16 cellular contexts compared by ENCODE assay signal in genomic region chr2:54107903-54108615, GRCh38. TPM values are rescaled to one million over a fixed set of nuclear protein-coding genes. Genes with fewer than 3 reads are reported as not detected.
DNase-seq lines count a peak whose midpoint lies in the region; ATAC-seq and TF ChIP-seq lines count a peak whose summit lies in the region.
"Had no signal": no experiment of that assay in that cellular context is flagged by ENCODE, and none has a peak within 500 bp of the region (broad histone marks: within the 10 kb centered on the region; RNA-seq: fewer than 3 reads in every experiment).

No MANE protein-coding gene starts in this region.

- no peak overlapping the region for H2BK20ac ChIP-seq in H9 (ENCODE audit: low read depth, low read length, poor library complexity, severe bottlenecking)

- H2BK12ac ChIP-seq in H9 (ENCODE audit: insufficient read length, low read depth, low read length) = no peak overlapping the region

- H3K4me1 Mint-ChIP-seq in H9 = peaks cover 4 to 5% of the 10 kb centered on the region in 2 experiments
- peaks cover 4% of the 10 kb centered on the region for H3K4me1 Mint-ChIP-seq in endodermal cell
- peaks cover 12% of the 10 kb centered on the region for H3K4me1 Mint-ChIP-seq in neural progenitor cell

- no peaks in the 10 kb centered on the region for H3K36me3 ChIP-seq in endodermal cell (ENCODE audit: control insufficient read depth, insufficient read depth, low read length)
- H3K36me3 ChIP-seq in neural progenitor cell = no peaks in the 10 kb centered on the region
- H3K36me3 ChIP-seq in body of pancreas (replicated peaks in 1 of 2; ENCODE audit: insufficient read depth in 1 of 2, low read depth in 2 of 2) = no peaks in the 10 kb centered on the region
- H3K36me3 ChIP-seq: BLaER1 treated with 17β-estradiol and CSF1 and Interleukin-3, amounts not matched to agents 10 nM and 100 nM; thyroid gland had no signal

- H3K9ac ChIP-seq in H9 (ENCODE audit: extremely low read depth, insufficient read length, low read length) (no peak overlapping the region), endodermal cell (ENCODE audit: extremely low read depth, low read length, poor library complexity, severe bottlenecking) (no peak overlapping the region), neural progenitor cell (no peak overlapping the region)

- no peaks in the 10 kb centered on the region for H3K79me1 ChIP-seq in H9 (ENCODE audit: insufficient read depth, low read depth, low read length, poor library complexity, severe bottlenecking)

- H2BK15ac ChIP-seq in H9 (ENCODE audit: low read depth, low read length) = no peak overlapping the region

- H3T11ph ChIP-seq in H9 (ENCODE audit: low read length) = peak overlapping the region; percentile 6

- H3K23me2 ChIP-seq in H9 (ENCODE audit: insufficient read length, low read depth, low read length, poor library complexity, severe bottlenecking) = no peaks in the 10 kb centered on the region

- H3K4me3 Mint-ChIP-seq in H9 (no peak overlapping the region), endodermal cell (no peak overlapping the region), neural progenitor cell (no peak overlapping the region)
- H3K4me3 Mint-ChIP-seq: mesothelial cell of epicardium had no signal

- no peak overlapping the region for H2BK120ac ChIP-seq in H9 (ENCODE audit: low read depth, low read length, poor library complexity, severe bottlenecking)

- no peak overlapping the region for H3K14ac ChIP-seq in H9 (ENCODE audit: insufficient read depth, low read length)

- no peaks in the 10 kb centered on the region for H3K27me3 ChIP-seq in H9 (ENCODE audit: insufficient read depth, low read length)
- H3K27me3 ChIP-seq in endodermal cell (ENCODE audit: control insufficient read depth, insufficient read depth, low read length, poor library complexity, severe bottlenecking) = no peaks in the 10 kb centered on the region
- H3K27me3 ChIP-seq in neural progenitor cell = no peaks in the 10 kb centered on the region
- no peaks in the 10 kb centered on the region for H3K27me3 ChIP-seq in body of pancreas
- H3K27me3 ChIP-seq: BLaER1 treated with 17β-estradiol and CSF1 and Interleukin-3, amounts not matched to agents 10 nM and 100 nM; thyroid gland had no signal

- no peak overlapping the region for H3K4ac ChIP-seq in H9 (ENCODE audit: low read depth, low read length)

- peak overlapping the region; percentile 42 for H2AFZ ChIP-seq in H9 (ENCODE audit: low read length)
- H2AFZ ChIP-seq in neural progenitor cell (replicated peaks) = peak overlapping the region; percentile 67

- TF ChIP-seq POLR2A in body of pancreas (IDR thresholded peaks at IDR 0.05) = no peak

- H2AK5ac ChIP-seq in H9 (ENCODE audit: insufficient read length, low read length) = no peak overlapping the region

- TF ChIP-seq CTCF in H9 (conservative IDR thresholded peaks at IDR 0.05) (no peak), endodermal cell (conservative IDR thresholded peaks at IDR 0.05) (no peak), neural progenitor cell (IDR thresholded peaks at IDR 0.05) (peak; percentile 12), body of pancreas (IDR thresholded peaks at IDR 0.05) (no peak)

- H3K9me3 ChIP-seq in H9 (ENCODE audit: control insufficient read depth, low read depth, low read length) = no peaks in the 10 kb centered on the region
- no peaks in the 10 kb centered on the region for H3K9me3 ChIP-seq in endodermal cell (ENCODE audit: control insufficient read depth, low read length)
- no peaks in the 10 kb centered on the region for H3K9me3 ChIP-seq in neural progenitor cell (ENCODE audit: low read depth)
- no peaks in the 10 kb centered on the region for H3K9me3 ChIP-seq in body of pancreas
- H3K9me3 ChIP-seq: BLaER1 treated with 17β-estradiol and CSF1 and Interleukin-3, amounts not matched to agents 10 nM and 100 nM; psoas muscle; thyroid gland had no signal

- H3K4me2 ChIP-seq in H9 (ENCODE audit: insufficient read depth, insufficient read length, low read length) (no peak overlapping the region), neural progenitor cell (no peak overlapping the region)
- H3K4me2 ChIP-seq: BLaER1 treated with 17β-estradiol and CSF1 and Interleukin-3, amounts not matched to agents 10 nM and 100 nM had no signal

- H3K18ac ChIP-seq in H9 (ENCODE audit: insufficient read length, low read depth, low read length) = no peak overlapping the region

- H3K27ac Mint-ChIP-seq in H9 (no peak overlapping the region), endodermal cell (no peak overlapping the region), neural progenitor cell (no peak overlapping the region)
- H3K27ac Mint-ChIP-seq: mesothelial cell of epicardium had no signal

- H3F3A ChIP-seq in neural progenitor cell (ENCODE audit: low read depth) = no peaks in the 10 kb centered on the region

- H3K27ac ChIP-seq in H9 (ENCODE audit: insufficient read length, low read depth, low read length) = no peak overlapping the region
- H3K27ac ChIP-seq in endodermal cell (ENCODE audit: low read depth, low read length) = no peak overlapping the region
- H3K27ac ChIP-seq in neural progenitor cell = no peak overlapping the region
- H3K27ac ChIP-seq in body of pancreas = no peak overlapping the region
- H3K27ac ChIP-seq: BLaER1 treated with 17β-estradiol and CSF1 and Interleukin-3, amounts not matched to agents 10 nM and 100 nM; HL-60; psoas muscle; thyroid gland had no signal

- no peaks in the 10 kb centered on the region for H3K36me3 Mint-ChIP-seq in H9 (ENCODE audit: insufficient read depth in 1 of 3, low read depth in 3 of 3)
- H3K36me3 Mint-ChIP-seq in endodermal cell (ENCODE audit: low read depth) = no peaks in the 10 kb centered on the region
- no peaks in the 10 kb centered on the region for H3K36me3 Mint-ChIP-seq in neural progenitor cell
- H3K36me3 Mint-ChIP-seq: mesothelial cell of epicardium had no signal

- no peaks in the 10 kb centered on the region for H3K79me2 ChIP-seq in H9 (ENCODE audit: insufficient read depth, low read length)
- no peaks in the 10 kb centered on the region for H3K79me2 ChIP-seq in neural progenitor cell (ENCODE audit: low read depth)

- WGBS in H9 (ENCODE audit: extremely low coverage, insufficient read length, low lambda C conversion rate) = no CpG with 5 or more reads among the region's 10 CpGs
- WGBS in endodermal cell (ENCODE audit: insufficient coverage in 1 of 2, insufficient read length in 1 of 2), 2 experiments = 84 to 92% methylated on average over 8 to 10 of the region's 10 CpGs
- 82 to 87% methylated on average over 10 of the region's 10 CpGs for WGBS in body of pancreas, 2 donors

- intact Hi-C loops in body of pancreas (cut with DNase I) = no loop called here

- H3K4me3 ChIP-seq in endodermal cell (ENCODE audit: low read length) (no peak overlapping the region), neural progenitor cell (no peak overlapping the region), body of pancreas (no peak overlapping the region)
- H3K4me3 ChIP-seq: BLaER1 treated with 17β-estradiol and CSF1 and Interleukin-3, amounts not matched to agents 10 nM and 100 nM; psoas muscle; thyroid gland had no signal

- H3K27me3 Mint-ChIP-seq in H9 (ENCODE audit: low read depth) (peaks cover 2% of the 10 kb centered on the region; the same call in 1 of the 2 replicates), endodermal cell (ENCODE audit: insufficient read depth) (no peaks in the 10 kb centered on the region), neural progenitor cell (ENCODE audit: insufficient read depth, low read depth) (no peaks in the 10 kb centered on the region)

- no peak overlapping the region for H4K91ac ChIP-seq in H9 (ENCODE audit: insufficient read length, low read depth, low read length)

- no peak overlapping the region for H3K23ac ChIP-seq in H9 (ENCODE audit: insufficient read length, low read depth, low read length)

- DNase-seq in H9 (no peak), OCI-M1 (lab: John Stamatoyannopoulos, UW) (peak; percentile 24), endodermal cell (peak; percentile 44), neural progenitor cell (ENCODE audit: low spot score) (peak; percentile 8), H4 (ENCODE audit: low spot score) (no peak), RPMI8226 (no peak), body of pancreas (no peak)
- DNase-seq: NCI-H1436; psoas muscle; stimulated activated CD8-positive, alpha-beta memory T cell treated with anti-CD3 and anti-CD28 coated beads, Interleukin-4, amount 100 ng/mL, for 48 hours; T-helper 9 cell; thyroid gland had no signal

- no peaks in the 10 kb centered on the region for H3K4me1 ChIP-seq in H9 (ENCODE audit: insufficient read depth, low read length)
- H3K4me1 ChIP-seq in endodermal cell (ENCODE audit: control insufficient read depth, insufficient read depth, low read length) = no peaks in the 10 kb centered on the region
- H3K4me1 ChIP-seq in neural progenitor cell = no peaks in the 10 kb centered on the region
- H3K4me1 ChIP-seq in body of pancreas = no peaks in the 10 kb centered on the region

- no peak overlapping the region for H4K5ac ChIP-seq in H9 (ENCODE audit: insufficient read length, low read depth, low read length)

- no peak for ATAC-seq in GM21737 (IDR thresholded peaks at IDR 0.05; ENCODE audit: unreplicated experiment)
- ATAC-seq in body of pancreas = no peak

- H3K9me3 Mint-ChIP-seq in H9 (no peaks in the 10 kb centered on the region), endodermal cell (no peaks in the 10 kb centered on the region), neural progenitor cell (no peaks in the 10 kb centered on the region)
- H3K9me3 Mint-ChIP-seq: mesothelial cell of epicardium had no signal

- H4K8ac ChIP-seq in H9 (replicated peaks; ENCODE audit: insufficient read length, low read depth, low read length) = no peak overlapping the region

- H4K20me1 ChIP-seq in H9 (ENCODE audit: control insufficient read depth, insufficient read depth, insufficient read length) = no peaks in the 10 kb centered on the region
- no peaks in the 10 kb centered on the region for H4K20me1 ChIP-seq in neural progenitor cell (ENCODE audit: low read depth)
- H4K20me1 ChIP-seq: BLaER1 treated with 17β-estradiol and CSF1 and Interleukin-3, amounts not matched to agents 10 nM and 100 nM had no signal

- peak overlapping the region; percentile 43 for H3K56ac ChIP-seq in H9 (ENCODE audit: insufficient read length, low read depth, low read length)

- no peak overlapping the region for H2BK5ac ChIP-seq in H9 (ENCODE audit: insufficient read length, low read length)

RNA-seq across cellular contexts. Expression of gene ACYP2, which starts 7.4 kb away (rescaled TPM):
- 3.2 and 3.3 TPM in 2 replicates for total RNA-seq in H9 (2021)
- 1 to 10 TPM; 7.4 to 8.6 TPM for total RNA-seq in endodermal cell
- polyA plus RNA-seq in endodermal cell (2013, experiment 1 of 2) = 15.8 TPM
- polyA plus RNA-seq in endodermal cell (2013, experiment 2 of 2) = 16.5 TPM
- 9.7 and 10.4 TPM in 2 replicates for total RNA-seq in neural progenitor cell (ENCODE audit: low replicate concordance)
- 6.9 and 15.8 TPM in 2 replicates for total RNA-seq in H4 (2014; rRNA removed; shearing (Covaris generic))
- total RNA-seq in body of pancreas = 10 to 100 TPM in 1 of 2 donors, 1 to 10 TPM in 1; 2.6 to 11.2 TPM

Comparison
In these comparisons a context has a peak if more than half of its experiments do, and no peak if none do; other contexts are left out.
1. DNase-seq: peak in OCI-M1 (single experiment), endodermal cell (single experiment) and neural progenitor cell (single experiment); none in H9 (single experiment), H4 (single experiment), RPMI8226 (single experiment) and body of pancreas (0 of 4).